In genomic region chr9:106486685-106487084, GRCh38 we compare ENCODE assay signal across 36 cellular contexts.
"Had no signal": no experiment of that assay in that cellular context is flagged by ENCODE, and none has a peak within 500 bp of the region (broad histone marks: within the 10 kb centered on the region; RNA-seq: fewer than 3 reads in every experiment).

No MANE protein-coding gene starts in this region.

- H3K27me3 ChIP-seq: brain microvascular endothelial cell, Peyer's patch, SJSA1 had no signal

- H3K4me1 Mint-ChIP-seq: activated B cell treated with CpG ODN at 0.5 μM for 24 hours; activated CD8-positive, alpha-beta memory T cell treated with anti-CD3 and anti-CD28 coated beads, Interleukin-2, amount 10 ng/mL, durations not matched to agents 7 days and 5 days; activated naive CD8-positive, alpha-beta T cell treated with anti-CD3 and anti-CD28 coated beads for 36 hours had no signal

- H3K9me3 ChIP-seq: Peyer's patch, SJSA1, SK-N-SH had no signal

- H3K27ac Mint-ChIP-seq: activated B cell treated with CpG ODN at 0.5 μM for 24 hours; activated CD4-positive, alpha-beta memory T cell treated with anti-CD3 and anti-CD28 coated beads for 36 hours; activated CD8-positive, alpha-beta memory T cell treated with anti-CD3 and anti-CD28 coated beads, Interleukin-2, amount 10 ng/mL, durations not matched to agents 7 days and 5 days; activated naive CD8-positive, alpha-beta T cell treated with anti-CD3 and anti-CD28 coated beads for 36 hours had no signal

- H3K4me2 ChIP-seq: KMS-11, SK-N-SH had no signal

- H3K9me3 Mint-ChIP-seq: activated B cell treated with CpG ODN at 0.5 μM for 24 hours had no signal

- H3K36me3 Mint-ChIP-seq: activated CD4-positive, alpha-beta memory T cell treated with anti-CD3 and anti-CD28 coated beads for 36 hours; activated CD8-positive, alpha-beta memory T cell treated with anti-CD3 and anti-CD28 coated beads, Interleukin-2, amount 10 ng/mL, durations not matched to agents 7 days and 5 days; activated naive CD8-positive, alpha-beta T cell treated with anti-CD3 and anti-CD28 coated beads for 36 hours had no signal

- H3K27me3 Mint-ChIP-seq: activated B cell treated with CpG ODN at 0.5 μM for 24 hours; activated CD4-positive, alpha-beta memory T cell treated with anti-CD3 and anti-CD28 coated beads for 36 hours; activated CD8-positive, alpha-beta memory T cell treated with anti-CD3 and anti-CD28 coated beads, Interleukin-2, amount 10 ng/mL, durations not matched to agents 7 days and 5 days; activated naive CD8-positive, alpha-beta T cell treated with anti-CD3 and anti-CD28 coated beads for 36 hours had no signal

- H3K27ac ChIP-seq: brain microvascular endothelial cell, KMS-11, Peyer's patch, SJSA1, VCaP had no signal

- H3K4me3 Mint-ChIP-seq: activated B cell treated with CpG ODN at 0.5 μM for 24 hours; activated CD4-positive, alpha-beta memory T cell treated with anti-CD3 and anti-CD28 coated beads for 36 hours; activated CD8-positive, alpha-beta memory T cell treated with anti-CD3 and anti-CD28 coated beads, Interleukin-2, amount 10 ng/mL, durations not matched to agents 7 days and 5 days; activated naive CD8-positive, alpha-beta T cell treated with anti-CD3 and anti-CD28 coated beads for 36 hours had no signal

- H3K4me1 ChIP-seq: Peyer's patch had no signal

- H3K36me3 ChIP-seq: brain microvascular endothelial cell, Peyer's patch, SJSA1 had no signal

- DNase-seq: activated B cell treated with CpG ODN at 0.5 μM for 24 hours; activated CD4-positive, alpha-beta memory T cell treated with anti-CD3 and anti-CD28 coated beads for 36 hours; activated CD4-positive, alpha-beta T cell treated with anti-CD3 and anti-CD28 coated beads for 4 hours; activated CD4-positive, alpha-beta T cell treated with anti-CD3 and anti-CD28 coated beads, Interleukin-2, amount 50 U/mL, for 1 hour; activated CD4-positive, CD25-positive, alpha-beta regulatory T cell treated with anti-CD3 and anti-CD28 coated beads, Interleukin-2, amount 50 U/mL, for 72 hours; activated CD8-positive, alpha-beta memory T cell treated with anti-CD3 and anti-CD28 coated beads for 24 hours; activated CD8-positive, alpha-beta memory T cell treated with anti-CD3 and anti-CD28 coated beads, Interleukin-2, amount 10 ng/mL, durations not matched to agents 7 days and 5 days; activated CD8-positive, alpha-beta memory T cell treated with anti-CD3 and anti-CD28 coated beads, Interleukin-2, amount 50 U/mL, for 48 hours; activated effector memory CD4-positive, alpha-beta T cell treated with Interleukin-2 at 50 U/mL for 16 hours; activated naive CD4-positive, alpha-beta T cell; activated naive CD4-positive, alpha-beta T cell treated with anti-CD3 and anti-CD28 coated beads, Interleukin-2, amount 50 U/mL, for 16 hours; activated naive CD8-positive, alpha-beta T cell treated with anti-CD3 and anti-CD28 coated beads for 36 hours; activated T-cell treated with anti-CD3 and anti-CD28 coated beads, Interleukin-2, amount 50 U/mL, for 48 hours; amniotic stem cell; aorta; brain microvascular endothelial cell; MV-4-11; NCI-H1092; NCI-H187; NCI-H2029 treated with DMSO at 0.1 percent for 48 hours; NCI-H2107; NCI-H226; NCI-H446 treated with DMSO at 0.1 percent for 48 hours; NCI-H524 treated with DMSO at 0.1 percent for 48 hours; NK-92 treated with Interleukin-12 subunit alpha and Interleukin-12 subunit beta, amount 100 ng/mL, for 24 hours; PC-3; Peyer's patch; RPMI8226; SHP77 treated with DMSO at 0.1 percent for 48 hours; T-helper 1 cell; T-helper 2 cell; T-helper 9 cell had no signal

- H3K4me3 ChIP-seq: Peyer's patch, SJSA1 had no signal

- H3K9ac ChIP-seq: KMS-11, SK-N-SH had no signal
